Comparison of ENCODE assay signal across 12 cellular contexts in the genomic region with DNA sequence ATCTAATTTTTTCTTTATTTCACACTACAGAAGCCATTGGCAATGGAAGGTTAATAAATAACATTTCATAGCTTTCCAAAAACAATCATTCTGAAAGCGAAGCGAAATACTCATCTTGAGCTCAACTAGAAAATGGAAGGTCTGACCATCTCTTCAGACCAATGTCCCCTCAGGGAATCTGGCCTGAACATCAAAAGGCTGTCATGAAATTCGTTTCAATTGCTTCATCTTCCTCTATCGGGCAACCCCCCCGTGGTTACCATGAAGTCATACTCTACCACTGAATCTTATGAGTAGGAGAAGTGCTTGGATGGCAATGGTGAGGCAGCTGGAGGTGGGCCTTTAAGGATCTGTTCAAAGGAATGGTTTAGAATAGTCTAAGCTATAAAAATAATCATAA. TPM values are rescaled to one million over a fixed set of nuclear protein-coding genes. Genes with fewer than 3 reads are reported as not detected.
DNase-seq lines count a peak whose midpoint lies in the region; ATAC-seq and TF ChIP-seq lines count a peak whose summit lies in the region.
"Had no signal": no experiment of that assay in that cellular context is flagged by ENCODE, and none has a peak within 500 bp of the region (broad histone marks: within the 10 kb centered on the region; RNA-seq: fewer than 3 reads in every experiment).

No MANE protein-coding gene starts in this region.

- peak overlapping the region; percentile 71 for H3K4me3 Mint-ChIP-seq in activated T-helper 1 cell treated with anti-CD3 and anti-CD28 coated beads, Interleukin-12 subunit alpha, Interleukin-12 subunit beta, Interleukin-2, Interleukin-4 antibody, amounts not matched to agents 30 ng/mL and 10 ng/mL and 1 ng/mL, durations not matched to agents 14 hours and 24 hours and 36 hours

- peaks cover 4% of the 10 kb centered on the region for H3K9me3 Mint-ChIP-seq in activated T-helper 1 cell treated with anti-CD3 and anti-CD28 coated beads, Interleukin-12 subunit alpha, Interleukin-12 subunit beta, Interleukin-2, Interleukin-4 antibody, amounts not matched to agents 30 ng/mL and 10 ng/mL and 1 ng/mL, durations not matched to agents 14 hours and 24 hours and 36 hours

- TF ChIP-seq POLR2A in vagina (IDR thresholded peaks at IDR 0.05) = no peak

- ATAC-seq in HG03571 (IDR thresholded peaks at IDR 0.05; ENCODE audit: unreplicated experiment) = peak; percentile 26

- no peak for TF ChIP-seq CTCF in vagina (IDR thresholded peaks at IDR 0.05)

- H3K27ac ChIP-seq in vagina = no peak overlapping the region
- H3K27ac ChIP-seq: HL-60, right atrium auricular region had no signal

- peaks cover 94% of the 10 kb centered on the region for H3K4me1 Mint-ChIP-seq in activated T-helper 1 cell treated with anti-CD3 and anti-CD28 coated beads, Interleukin-12 subunit alpha, Interleukin-12 subunit beta, Interleukin-2, Interleukin-4 antibody, amounts not matched to agents 30 ng/mL and 10 ng/mL and 1 ng/mL, durations not matched to agents 14 hours and 24 hours and 36 hours (ENCODE audit: low read depth)

- no peaks in the 10 kb centered on the region for H3K27me3 ChIP-seq in vagina
- H3K27me3 ChIP-seq: MG63, right atrium auricular region had no signal

- H3K27ac Mint-ChIP-seq in activated T-helper 1 cell treated with anti-CD3 and anti-CD28 coated beads, Interleukin-12 subunit alpha, Interleukin-12 subunit beta, Interleukin-2, Interleukin-4 antibody, amounts not matched to agents 30 ng/mL and 10 ng/mL and 1 ng/mL, durations not matched to agents 14 hours and 24 hours and 36 hours = peak overlapping the region; percentile 97

- no peaks in the 10 kb centered on the region for H3K36me3 ChIP-seq in vagina
- H3K36me3 ChIP-seq: MG63, right atrium auricular region had no signal

- DNase-seq in stimulated activated naive CD4-positive, alpha-beta T cell treated with Interleukin-2 at 50 U/mL for 16 hours (lab: John Stamatoyannopoulos, UW) = peak; percentile 11
- DNase-seq in stimulated activated naive CD4-positive, alpha-beta T cell (lab: John Stamatoyannopoulos, UW) = no peak
- DNase-seq in activated T-helper 1 cell treated with anti-CD3 and anti-CD28 coated beads, Interleukin-12 subunit alpha, Interleukin-12 subunit beta, Interleukin-2, Interleukin-4 antibody, amounts not matched to agents 30 ng/mL and 10 ng/mL and 1 ng/mL, durations not matched to agents 14 hours and 24 hours and 36 hours (ENCODE audit: low spot score) = no peak
- DNase-seq in GF-D8 (lab: John Stamatoyannopoulos, UW) (no peak), vagina (ENCODE audit: extremely low spot score in 2 of 2) (no peak), NCI-H345 (lab: John Stamatoyannopoulos, UW) (no peak), NCI-H446 treated with DMSO at 0.1 percent for 48 hours (lab: John Stamatoyannopoulos, UW) (no peak)
- DNase-seq: MG63, NCI-H524 had no signal

- no peaks in the 10 kb centered on the region for H3K4me1 ChIP-seq in vagina
- H3K4me1 ChIP-seq: right atrium auricular region had no signal

- intact Hi-C loops in activated T-helper 1 cell treated with anti-CD3 and anti-CD28 coated beads, Interleukin-12 subunit alpha, Interleukin-12 subunit beta, Interleukin-2, Interleukin-4 antibody, amounts not matched to agents 30 ng/mL and 10 ng/mL and 1 ng/mL, durations not matched to agents 14 hours and 24 hours and 36 hours (cut with micrococcal nuclease) = no loop called here
- intact Hi-C loops in vagina (cut with DNase I) = no loop called here

- no peaks in the 10 kb centered on the region for H3K9me3 ChIP-seq in vagina
- H3K9me3 ChIP-seq: MG63, right atrium auricular region had no signal

- H3K4me3 ChIP-seq in vagina = no peak overlapping the region
- H3K4me3 ChIP-seq: MG63, right atrium auricular region had no signal

- no peaks in the 10 kb centered on the region for H3K27me3 Mint-ChIP-seq in activated T-helper 1 cell treated with anti-CD3 and anti-CD28 coated beads, Interleukin-12 subunit alpha, Interleukin-12 subunit beta, Interleukin-2, Interleukin-4 antibody, amounts not matched to agents 30 ng/mL and 10 ng/mL and 1 ng/mL, durations not matched to agents 14 hours and 24 hours and 36 hours (ENCODE audit: insufficient read depth)

- peaks cover 20% of the 10 kb centered on the region for H3K36me3 Mint-ChIP-seq in activated T-helper 1 cell treated with anti-CD3 and anti-CD28 coated beads, Interleukin-12 subunit alpha, Interleukin-12 subunit beta, Interleukin-2, Interleukin-4 antibody, amounts not matched to agents 30 ng/mL and 10 ng/mL and 1 ng/mL, durations not matched to agents 14 hours and 24 hours and 36 hours (ENCODE audit: low read depth)

RNA-seq across cellular contexts. Expression of a gene that starts 22.9 kb away (rescaled TPM):
- total RNA-seq in activated T-helper 1 cell treated with anti-CD3 and anti-CD28 coated beads, Interleukin-12 subunit alpha, Interleukin-12 subunit beta, Interleukin-2, Interleukin-4 antibody, amounts not matched to agents 30 ng/mL and 10 ng/mL and 1 ng/mL, durations not matched to agents 14 hours and 24 hours and 36 hours = 296 and 302 TPM in 2 replicates
- 12.5 TPM for total RNA-seq in vagina

Comparison
In these comparisons a context has a peak if more than half of its experiments do, and no peak if none do; other contexts are left out.
1. RNA of a gene that starts 22.9 kb away (total RNA-seq): 296 to 302 TPM in activated T-helper 1 cell treated with anti-CD3 and anti-CD28 coated beads, Interleukin-12 subunit alpha, Interleukin-12 subunit beta, Interleukin-2, Interleukin-4 antibody, amounts not matched to agents 30 ng/mL and 10 ng/mL and 1 ng/mL, durations not matched to agents 14 hours and 24 hours and 36 hours; 12.5 TPM in vagina (single experiment); every median in the first group is over 10 times any median in the second.